1 cellular context compared by ENCODE assay signal in the genomic region with DNA sequence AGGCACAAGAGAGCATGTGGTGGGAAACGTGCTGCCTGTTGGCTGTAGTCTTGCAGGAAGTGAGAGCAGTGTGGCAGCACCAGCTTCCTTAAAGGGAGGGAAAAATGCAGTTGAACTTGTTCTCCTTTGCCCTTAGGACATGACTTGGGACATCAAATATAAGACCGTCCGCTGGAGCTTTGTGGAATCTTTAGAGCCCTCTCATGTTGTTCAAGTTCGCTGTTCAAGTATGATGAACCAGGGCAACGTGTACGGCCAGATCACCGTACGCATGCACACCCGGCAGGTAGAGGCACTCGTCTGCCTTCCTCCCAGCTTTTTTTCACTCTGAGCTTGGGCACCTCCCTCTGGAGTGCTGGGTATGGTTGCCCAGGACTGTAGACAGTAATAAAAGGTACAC.
TF ChIP-seq lines count a peak whose summit lies in the region.

No MANE protein-coding gene starts in this region.

TF ChIP-seq in WTC11, 78 proteins besides CTCF, POLR2A, EP300 and RAD21 (continued from another document):
- TF ChIP-seq, protein P1, sequence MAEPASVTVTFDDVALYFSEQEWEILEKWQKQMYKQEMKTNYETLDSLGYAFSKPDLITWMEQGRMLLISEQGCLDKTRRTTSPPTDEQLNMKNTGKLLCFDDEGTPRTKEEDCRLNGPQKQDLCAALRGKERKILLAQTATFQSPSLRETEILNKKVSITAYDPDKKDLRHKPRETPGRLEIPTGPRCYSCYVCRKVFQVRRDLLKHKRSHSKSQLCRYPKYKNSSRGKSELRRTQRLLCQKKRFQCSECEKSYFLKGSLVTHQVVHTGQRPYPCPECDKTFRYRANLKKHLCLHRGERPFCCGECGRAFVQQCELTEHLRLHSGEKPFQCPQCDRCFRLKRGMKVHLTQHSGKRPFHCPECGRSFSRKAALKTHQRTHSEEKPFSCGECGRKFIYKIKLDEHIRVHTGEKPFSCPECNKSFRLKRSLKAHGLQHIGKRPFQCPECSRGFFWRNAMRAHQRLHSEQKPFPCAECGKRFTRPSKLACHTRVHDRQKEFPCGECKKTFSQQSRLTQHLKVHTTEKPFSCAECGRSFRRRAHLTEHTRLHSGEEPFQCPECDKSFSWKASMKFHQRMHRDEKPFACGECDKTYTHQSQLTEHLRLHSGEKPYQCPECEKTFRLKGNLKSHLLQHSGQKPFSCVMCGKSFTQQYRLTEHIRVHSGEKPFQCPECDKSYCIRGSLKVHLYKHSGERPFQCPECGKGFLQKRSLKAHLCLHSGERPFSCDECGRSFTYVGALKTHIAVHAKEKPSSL (CRISPR knock-in tag; conservative IDR thresholded peaks at IDR 0.05) = no peak
- no peak for TF ChIP-seq TEAD1 (CRISPR knock-in tag; IDR thresholded peaks at IDR 0.05)
- TF ChIP-seq IRF2 (CRISPR knock-in tag; IDR thresholded peaks at IDR 0.05; ENCODE audit: borderline replicate concordance, low read depth) = no peak
- TF ChIP-seq RELA (CRISPR knock-in tag; IDR thresholded peaks at IDR 0.05; ENCODE audit: borderline replicate concordance) = no peak
- no peak for TF ChIP-seq ZNF416 (CRISPR knock-in tag; IDR thresholded peaks at IDR 0.05)
- no peak for TF ChIP-seq ZNF121 (CRISPR knock-in tag; IDR thresholded peaks at IDR 0.05)
- TF ChIP-seq ZNF423 (CRISPR knock-in tag; IDR thresholded peaks at IDR 0.05) = no peak
- TF ChIP-seq OVOL2 (CRISPR knock-in tag; IDR thresholded peaks at IDR 0.05; ENCODE audit: borderline replicate concordance) = no peak
- TF ChIP-seq FOXJ3 (CRISPR knock-in tag; IDR thresholded peaks at IDR 0.05; ENCODE audit: borderline replicate concordance) = no peak
- TF ChIP-seq, protein P2, sequence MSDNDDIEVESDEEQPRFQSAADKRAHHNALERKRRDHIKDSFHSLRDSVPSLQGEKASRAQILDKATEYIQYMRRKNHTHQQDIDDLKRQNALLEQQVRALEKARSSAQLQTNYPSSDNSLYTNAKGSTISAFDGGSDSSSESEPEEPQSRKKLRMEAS (CRISPR knock-in tag; IDR thresholded peaks at IDR 0.05) = no peak
- TF ChIP-seq ZNF263 (CRISPR knock-in tag; IDR thresholded peaks at IDR 0.05; ENCODE audit: low read depth) = no peak
- TF ChIP-seq, protein P3, sequence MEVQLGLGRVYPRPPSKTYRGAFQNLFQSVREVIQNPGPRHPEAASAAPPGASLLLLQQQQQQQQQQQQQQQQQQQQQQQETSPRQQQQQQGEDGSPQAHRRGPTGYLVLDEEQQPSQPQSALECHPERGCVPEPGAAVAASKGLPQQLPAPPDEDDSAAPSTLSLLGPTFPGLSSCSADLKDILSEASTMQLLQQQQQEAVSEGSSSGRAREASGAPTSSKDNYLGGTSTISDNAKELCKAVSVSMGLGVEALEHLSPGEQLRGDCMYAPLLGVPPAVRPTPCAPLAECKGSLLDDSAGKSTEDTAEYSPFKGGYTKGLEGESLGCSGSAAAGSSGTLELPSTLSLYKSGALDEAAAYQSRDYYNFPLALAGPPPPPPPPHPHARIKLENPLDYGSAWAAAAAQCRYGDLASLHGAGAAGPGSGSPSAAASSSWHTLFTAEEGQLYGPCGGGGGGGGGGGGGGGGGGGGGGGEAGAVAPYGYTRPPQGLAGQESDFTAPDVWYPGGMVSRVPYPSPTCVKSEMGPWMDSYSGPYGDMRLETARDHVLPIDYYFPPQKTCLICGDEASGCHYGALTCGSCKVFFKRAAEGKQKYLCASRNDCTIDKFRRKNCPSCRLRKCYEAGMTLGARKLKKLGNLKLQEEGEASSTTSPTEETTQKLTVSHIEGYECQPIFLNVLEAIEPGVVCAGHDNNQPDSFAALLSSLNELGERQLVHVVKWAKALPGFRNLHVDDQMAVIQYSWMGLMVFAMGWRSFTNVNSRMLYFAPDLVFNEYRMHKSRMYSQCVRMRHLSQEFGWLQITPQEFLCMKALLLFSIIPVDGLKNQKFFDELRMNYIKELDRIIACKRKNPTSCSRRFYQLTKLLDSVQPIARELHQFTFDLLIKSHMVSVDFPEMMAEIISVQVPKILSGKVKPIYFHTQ (CRISPR knock-in tag; IDR thresholded peaks at IDR 0.05) = no peak
- TF ChIP-seq, protein P4, sequence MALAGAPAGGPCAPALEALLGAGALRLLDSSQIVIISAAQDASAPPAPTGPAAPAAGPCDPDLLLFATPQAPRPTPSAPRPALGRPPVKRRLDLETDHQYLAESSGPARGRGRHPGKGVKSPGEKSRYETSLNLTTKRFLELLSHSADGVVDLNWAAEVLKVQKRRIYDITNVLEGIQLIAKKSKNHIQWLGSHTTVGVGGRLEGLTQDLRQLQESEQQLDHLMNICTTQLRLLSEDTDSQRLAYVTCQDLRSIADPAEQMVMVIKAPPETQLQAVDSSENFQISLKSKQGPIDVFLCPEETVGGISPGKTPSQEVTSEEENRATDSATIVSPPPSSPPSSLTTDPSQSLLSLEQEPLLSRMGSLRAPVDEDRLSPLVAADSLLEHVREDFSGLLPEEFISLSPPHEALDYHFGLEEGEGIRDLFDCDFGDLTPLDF (CRISPR knock-in tag; IDR thresholded peaks at IDR 0.05) = no peak
- no peak for TF ChIP-seq ZNF671 (CRISPR knock-in tag; IDR thresholded peaks at IDR 0.05)
- TF ChIP-seq, protein P5, sequence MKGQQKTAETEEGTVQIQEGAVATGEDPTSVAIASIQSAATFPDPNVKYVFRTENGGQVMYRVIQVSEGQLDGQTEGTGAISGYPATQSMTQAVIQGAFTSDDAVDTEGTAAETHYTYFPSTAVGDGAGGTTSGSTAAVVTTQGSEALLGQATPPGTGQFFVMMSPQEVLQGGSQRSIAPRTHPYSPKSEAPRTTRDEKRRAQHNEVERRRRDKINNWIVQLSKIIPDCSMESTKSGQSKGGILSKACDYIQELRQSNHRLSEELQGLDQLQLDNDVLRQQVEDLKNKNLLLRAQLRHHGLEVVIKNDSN (CRISPR knock-in tag; IDR thresholded peaks at IDR 0.05) = no peak
- TF ChIP-seq NR1H2 (CRISPR knock-in tag; IDR thresholded peaks at IDR 0.05) = no peak
- no peak for TF ChIP-seq ZNF396 (CRISPR knock-in tag; IDR thresholded peaks at IDR 0.05; ENCODE audit: borderline replicate concordance)
